ENCODE assay signal across 23 cellular contexts in the genomic region with DNA sequence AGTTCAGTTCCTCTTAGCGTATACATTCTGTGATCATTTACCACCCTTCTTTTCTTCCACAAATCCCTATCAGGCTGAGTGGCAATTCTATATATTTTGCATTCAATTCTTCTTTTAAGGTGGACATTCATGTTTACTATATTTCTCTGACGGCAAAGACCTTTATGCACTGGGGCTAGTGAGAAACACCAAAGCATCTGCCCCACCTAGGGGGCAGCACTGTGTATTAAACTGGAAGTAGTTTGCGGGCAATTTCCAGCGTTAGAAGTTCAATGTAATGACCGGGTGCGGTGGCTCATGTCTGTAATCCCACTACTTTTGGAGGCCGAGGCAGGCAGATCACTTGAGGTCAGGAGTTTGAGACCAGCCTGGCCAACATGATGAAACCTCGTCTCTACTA. TPM values are rescaled to one million over a fixed set of nuclear protein-coding genes. Genes with fewer than 3 reads are reported as not detected.
A peak's percentile ranks its signal among the peaks of the same experiment; 100 is the strongest.
DNase-seq lines count a peak whose midpoint lies in the region; FAIRE-seq and TF ChIP-seq lines count a peak whose summit lies in the region.
"Had no signal": no experiment of that assay in that cellular context is flagged by ENCODE, and none has a peak within 500 bp of the region (broad histone marks: within the 10 kb centered on the region; RNA-seq: fewer than 3 reads in every experiment).

No MANE protein-coding gene starts in this region.

- no peaks in the 10 kb centered on the region for H3K79me1 ChIP-seq in H9 (ENCODE audit: insufficient read depth, low read depth, low read length, poor library complexity, severe bottlenecking)

- no peaks in the 10 kb centered on the region for H3K27me3 Mint-ChIP-seq in H9 (ENCODE audit: low read depth)
- H3K27me3 Mint-ChIP-seq: B cell; CD4-positive, alpha-beta memory T cell had no signal

- H2BK120ac ChIP-seq in H9 (ENCODE audit: low read depth, low read length, poor library complexity, severe bottlenecking): no peak overlapping the region

- no peak overlapping the region for H4K91ac ChIP-seq in H9 (ENCODE audit: insufficient read length, low read depth, low read length)

- no peaks in the 10 kb centered on the region for H4K20me1 ChIP-seq in H9 (ENCODE audit: control insufficient read depth, insufficient read depth, insufficient read length)

- no peaks in the 10 kb centered on the region for H3K4me1 Mint-ChIP-seq in H9
- H3K4me1 Mint-ChIP-seq: B cell; CD4-positive, alpha-beta memory T cell had no signal

- no peak overlapping the region for H4K8ac ChIP-seq in H9 (replicated peaks; ENCODE audit: insufficient read length, low read depth, low read length)

- H3K4me2 ChIP-seq in H9 (ENCODE audit: insufficient read depth, insufficient read length, low read length): no peak overlapping the region

- no peak overlapping the region for H3K14ac ChIP-seq in H9 (ENCODE audit: insufficient read depth, low read length)

- H3K9me3 ChIP-seq in H9 (ENCODE audit: control insufficient read depth, low read depth, low read length): no peaks in the 10 kb centered on the region

- H3K23me2 ChIP-seq in H9 (ENCODE audit: insufficient read length, low read depth, low read length, poor library complexity, severe bottlenecking): no peaks in the 10 kb centered on the region

- peaks cover 0 to 6% (median 0%) of the 10 kb centered on the region in 3 experiments; a peak in 1 of 7 replicates for H3K36me3 Mint-ChIP-seq in H9 (ENCODE audit: insufficient read depth in 1 of 3, low read depth in 3 of 3)
- H3K36me3 Mint-ChIP-seq: CD4-positive, alpha-beta memory T cell had no signal

- no peak overlapping the region for H3K4me3 Mint-ChIP-seq in H9
- H3K4me3 Mint-ChIP-seq: B cell; CD4-positive, alpha-beta memory T cell had no signal

- H4K5ac ChIP-seq in H9 (ENCODE audit: insufficient read length, low read depth, low read length): no peak overlapping the region

- H2AFZ ChIP-seq in H9 (ENCODE audit: low read length): no peak overlapping the region
- H2AFZ ChIP-seq: GM23248 had no signal

- peaks cover 5 to 8% of the 10 kb centered on the region in 2 experiments; a peak in 3 of 5 replicates for H3K9me3 Mint-ChIP-seq in H9

- no CpG with 5 or more reads among the region's 8 CpGs for WGBS in H9 (ENCODE audit: extremely low coverage, insufficient read length, low lambda C conversion rate)

- H3K27ac ChIP-seq in H9 (ENCODE audit: insufficient read length, low read depth, low read length): no peak overlapping the region
- H3K27ac ChIP-seq: GM23248 had no signal

- H3K56ac ChIP-seq in H9 (ENCODE audit: insufficient read length, low read depth, low read length): no peak overlapping the region

- H3K79me2 ChIP-seq in H9 (ENCODE audit: insufficient read depth, low read length): no peaks in the 10 kb centered on the region

- H2BK20ac ChIP-seq in H9 (ENCODE audit: low read depth, low read length, poor library complexity, severe bottlenecking): no peak overlapping the region

- H2BK5ac ChIP-seq in H9 (ENCODE audit: insufficient read length, low read length): no peak overlapping the region

- H3K23ac ChIP-seq in H9 (ENCODE audit: insufficient read length, low read depth, low read length): no peak overlapping the region

- no peak overlapping the region for H3K4ac ChIP-seq in H9 (ENCODE audit: low read depth, low read length)

- no peak overlapping the region for H3K27ac Mint-ChIP-seq in H9
- H3K27ac Mint-ChIP-seq: B cell; CD4-positive, alpha-beta memory T cell had no signal

- no peak overlapping the region for H2BK12ac ChIP-seq in H9 (ENCODE audit: insufficient read length, low read depth, low read length)

- H3K4me3 ChIP-seq in AG09309 (ENCODE audit: control insufficient read depth, low read depth, low read length) (no peak overlapping the region), WI38 (ENCODE audit: low read depth, low read length) (no peak overlapping the region), fibroblast of pulmonary artery (replicated peaks; ENCODE audit: low read depth, low read length) (no peak overlapping the region)
- H3K4me3 ChIP-seq: GM12878, GM23248 had no signal

- no peak overlapping the region for H3T11ph ChIP-seq in H9 (ENCODE audit: low read length)

- H3K9ac ChIP-seq in H9 (ENCODE audit: extremely low read depth, insufficient read length, low read length): no peak overlapping the region
- H3K9ac ChIP-seq: GM23248 had no signal

- H3K4me1 ChIP-seq in H9 (ENCODE audit: insufficient read depth, low read length): no peaks in the 10 kb centered on the region

- peak; percentile 11 for TF ChIP-seq CTCF in AG09309 (IDR thresholded peaks at IDR 0.05; ENCODE audit: control insufficient read depth, insufficient read depth, low read depth, low read length, missing control alignments)
- peak; percentile 59 for TF ChIP-seq CTCF in H9 (conservative IDR thresholded peaks at IDR 0.05)
- 0 out of 2 replicates have a peak, but pooled peaks have one; percentile 7 for TF ChIP-seq CTCF in WI38 (IDR thresholded peaks at IDR 0.05; ENCODE audit: low read depth, low read length)
- TF ChIP-seq CTCF in fibroblast of pulmonary artery (IDR thresholded peaks at IDR 0.05; ENCODE audit: low read length, missing control alignments): peak; percentile 3

- FAIRE-seq in urothelium cell line (lab: Jason Lieb, UNC): no peak
- FAIRE-seq: GM12878, GM18507, HepG2 had no signal

- no peak overlapping the region for H3K18ac ChIP-seq in H9 (ENCODE audit: insufficient read length, low read depth, low read length)

- H2BK15ac ChIP-seq in H9 (ENCODE audit: low read depth, low read length): no peak overlapping the region

- no peaks in the 10 kb centered on the region; the same call in 1 of the 2 replicates for H3K27me3 ChIP-seq in H9 (ENCODE audit: insufficient read depth, low read length)

- DNase-seq in AG09309 (ENCODE audit: low read depth): no peak
- DNase-seq in H9: peak; percentile 35
- no peak for DNase-seq in fibroblast of pulmonary artery (ENCODE audit: low read depth)
- DNase-seq in urothelium cell line (ENCODE audit: low spot score): no peak
- DNase-seq in NCI-H1694 (lab: John Stamatoyannopoulos, UW): no peak
- DNase-seq in AG20443 (ENCODE audit: low spot score): no peak
- DNase-seq in NCI-H2196 treated with DMSO at 0.1 percent for 48 hours (lab: John Stamatoyannopoulos, UW; ENCODE audit: unreplicated experiment): no peak
- DNase-seq: Calu3; CD4-positive, alpha-beta memory T cell; GDM1; GM23248; KG1; NCI-H1092 treated with DMSO at 0.1 percent for 48 hours; NCI-H2107; NCI-H226; NCI-H524 treated with DMSO at 0.1 percent for 48 hours; RPMI8226 had no signal

- no peak overlapping the region for H2AK5ac ChIP-seq in H9 (ENCODE audit: insufficient read length, low read length)

RNA-seq across cellular contexts. Expression of a gene that starts 27.9 kb away (rescaled TPM):
- total RNA-seq in H9 (2021): 13.7 and 14.6 TPM in 2 replicates
- total RNA-seq: B cell; Calu3; CD4-positive, alpha-beta memory T cell; MCF 10A had no signal

Comparison
In these comparisons a context has a peak if more than half of its experiments do, and no peak if none do; other contexts are left out.
1. CTCF ChIP-seq: peak in every context shown above with its lines; median percentile 59 in H9; 11 in AG09309; 7 in WI38; 3 in fibroblast of pulmonary artery.